In the genomic region with DNA sequence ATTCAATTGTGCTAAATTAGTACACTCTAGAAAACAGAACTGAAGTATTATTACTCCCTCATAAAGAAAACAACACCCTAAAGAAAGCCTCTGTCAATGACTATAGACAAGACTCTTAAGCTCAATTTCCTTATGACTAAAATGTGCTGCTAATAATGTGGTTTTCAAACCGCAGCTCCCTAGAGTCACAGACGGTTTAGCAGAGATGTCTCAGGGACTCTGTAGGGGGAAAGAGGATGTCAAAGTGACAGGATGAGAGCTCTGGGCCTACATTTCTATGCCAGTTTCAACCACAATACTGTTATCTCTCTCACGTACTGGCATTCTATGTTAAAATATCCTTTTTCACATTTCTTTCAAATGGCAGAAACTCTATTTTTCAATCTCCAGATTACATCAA, we compare ENCODE assay signal across 8 cellular contexts. TPM values are rescaled to one million over a fixed set of nuclear protein-coding genes. Genes with fewer than 3 reads are reported as not detected.
DNase-seq lines count a peak whose midpoint lies in the region; ATAC-seq and TF ChIP-seq lines count a peak whose summit lies in the region.

No MANE protein-coding gene starts in this region.

- peaks cover 18% of the 10 kb centered on the region for H3K36me3 Mint-ChIP-seq in activated naive CD4-positive, alpha-beta T cell treated with anti-CD3 and anti-CD28 coated beads for 36 hours (ENCODE audit: low read depth)
- H3K36me3 Mint-ChIP-seq in activated B cell treated with CpG ODN at 0.5 μM for 24 hours (ENCODE audit: low read depth): peaks cover 67% of the 10 kb centered on the region
- peaks cover 46% of the 10 kb centered on the region for H3K36me3 Mint-ChIP-seq in stimulated activated naive CD8-positive, alpha-beta T cell treated with anti-CD3 and anti-CD28 coated beads, Interleukin-15, Interleukin-2, amounts not matched to agents 100 ng/mL and 50 ng/mL, for 24 hours (ENCODE audit: low read depth)

- no peak overlapping the region for H3K27ac Mint-ChIP-seq in activated naive CD4-positive, alpha-beta T cell treated with anti-CD3 and anti-CD28 coated beads for 36 hours
- peak overlapping the region; percentile 24 for H3K27ac Mint-ChIP-seq in activated B cell treated with CpG ODN at 0.5 μM for 24 hours
- H3K27ac Mint-ChIP-seq in stimulated activated naive CD8-positive, alpha-beta T cell treated with anti-CD3 and anti-CD28 coated beads, Interleukin-15, Interleukin-2, amounts not matched to agents 100 ng/mL and 50 ng/mL, for 24 hours: peak overlapping the region; percentile 70

- H3K9me3 Mint-ChIP-seq in activated naive CD4-positive, alpha-beta T cell treated with anti-CD3 and anti-CD28 coated beads for 36 hours: no peaks in the 10 kb centered on the region
- H3K9me3 Mint-ChIP-seq in activated B cell treated with CpG ODN at 0.5 μM for 24 hours: no peaks in the 10 kb centered on the region
- H3K9me3 Mint-ChIP-seq in stimulated activated naive CD8-positive, alpha-beta T cell treated with anti-CD3 and anti-CD28 coated beads, Interleukin-15, Interleukin-2, amounts not matched to agents 100 ng/mL and 50 ng/mL, for 24 hours: no peaks in the 10 kb centered on the region

- peaks cover 40% of the 10 kb centered on the region for H3K4me1 Mint-ChIP-seq in activated naive CD4-positive, alpha-beta T cell treated with anti-CD3 and anti-CD28 coated beads for 36 hours (ENCODE audit: low read depth)
- H3K4me1 Mint-ChIP-seq in activated B cell treated with CpG ODN at 0.5 μM for 24 hours: peaks cover 20% of the 10 kb centered on the region
- H3K4me1 Mint-ChIP-seq in stimulated activated naive CD8-positive, alpha-beta T cell treated with anti-CD3 and anti-CD28 coated beads, Interleukin-15, Interleukin-2, amounts not matched to agents 100 ng/mL and 50 ng/mL, for 24 hours (ENCODE audit: low read depth): peaks cover 34% of the 10 kb centered on the region

- POLR2A ChIA-PET in activated B cell treated with CpG ODN at 0.5 μM for 24 hours (lab: Charles Lee): interaction anchor here (0.8 to 2.0 kb wide), 2 partner anchors 44 to 138 kb away, joined by 3 to 9 read pairs; partner anchors contain the start of genes PDCD10 and SERPINI1

- H3K27me3 ChIP-seq in heart left ventricle (no peaks in the 10 kb centered on the region), right atrium auricular region (no peaks in the 10 kb centered on the region)

- 60 to 93% (median 77%) methylated on average over 3 of the region's 3 CpGs for WGBS in heart left ventricle, 4 donors

- H3K27ac ChIP-seq in heart left ventricle (no peak overlapping the region), right atrium auricular region (no peak overlapping the region)

- no peaks in the 10 kb centered on the region for H3K27me3 Mint-ChIP-seq in activated naive CD4-positive, alpha-beta T cell treated with anti-CD3 and anti-CD28 coated beads for 36 hours (ENCODE audit: low read depth)
- no peaks in the 10 kb centered on the region for H3K27me3 Mint-ChIP-seq in activated B cell treated with CpG ODN at 0.5 μM for 24 hours
- H3K27me3 Mint-ChIP-seq in stimulated activated naive CD8-positive, alpha-beta T cell treated with anti-CD3 and anti-CD28 coated beads, Interleukin-15, Interleukin-2, amounts not matched to agents 100 ng/mL and 50 ng/mL, for 24 hours: no peaks in the 10 kb centered on the region

- CTCF ChIA-PET in activated naive CD4-positive, alpha-beta T cell treated with anti-CD3 and anti-CD28 coated beads for 36 hours (lab: Charles Lee): interaction anchor here (1.1 to 1.5 kb wide), 2 partner anchors 21 to 44 kb away, joined by 4 to 5 read pairs; partner anchors contain the start of gene SERPINI1
- CTCF ChIA-PET in activated B cell treated with CpG ODN at 0.5 μM for 24 hours (lab: Charles Lee): interaction anchor here (1.0 to 1.1 kb wide), 4 partner anchors 16 to 191 kb away, joined by 3 to 6 read pairs (median 3); no protein-coding TSS in a partner anchor

- H3K4me1 ChIP-seq in heart left ventricle (no peaks in the 10 kb centered on the region), right atrium auricular region (no peaks in the 10 kb centered on the region)

- DNase-seq in activated naive CD4-positive, alpha-beta T cell treated with anti-CD3 and anti-CD28 coated beads for 36 hours: peak; percentile 56
- DNase-seq in activated naive CD4-positive, alpha-beta T cell (lab: John Stamatoyannopoulos, UW): no peak
- DNase-seq in activated B cell treated with CpG ODN at 0.5 μM for 24 hours (no peak), heart left ventricle (no peak), right atrium auricular region (ENCODE audit: low spot score) (no peak), NCI-H187 (lab: John Stamatoyannopoulos, UW) (no peak)

- TF ChIP-seq CTCF in activated B cell treated with CpG ODN at 0.5 μM for 24 hours (IDR thresholded peaks at IDR 0.05): no peak
- TF ChIP-seq CTCF in heart left ventricle (IDR thresholded peaks at IDR 0.05): no peak
- no peak for TF ChIP-seq CTCF in right atrium auricular region (IDR thresholded peaks at IDR 0.05)

- ATAC-seq in HG03103 (IDR thresholded peaks at IDR 0.05; ENCODE audit: low read depth, unreplicated experiment) (peak; percentile 100), activated B cell treated with CpG ODN at 0.5 μM for 24 hours (ENCODE audit: low read depth) (peak; percentile 99), heart left ventricle (no peak)

- intact Hi-C loops in activated naive CD4-positive, alpha-beta T cell treated with anti-CD3 and anti-CD28 coated beads for 36 hours (cut with micrococcal nuclease): loop anchor here (1.0 to 2.0 kb wide), 2 partner anchors 44 to 191 kb away; partner anchors contain the start of gene SERPINI1
- intact Hi-C loops in activated B cell treated with CpG ODN at 0.5 μM for 24 hours (cut with micrococcal nuclease) (loop anchor here (1.0 kb wide), 1 partner anchor 43 kb away; the partner anchor contains the start of gene PDCD10), heart left ventricle (cut with DNase I) (no loop called here)

- H3K36me3 ChIP-seq in heart left ventricle (peaks cover 0 to 89% (median 72%) of the 10 kb centered on the region in 9 donors), right atrium auricular region (peaks cover 45% of the 10 kb centered on the region)

- TF ChIP-seq POLR2A in heart left ventricle (IDR thresholded peaks at IDR 0.05): no peak

- no peaks in the 10 kb centered on the region for H3K9me3 ChIP-seq in heart left ventricle
- no peaks in the 10 kb centered on the region for H3K9me3 ChIP-seq in right atrium auricular region

- H3K4me3 Mint-ChIP-seq in activated naive CD4-positive, alpha-beta T cell treated with anti-CD3 and anti-CD28 coated beads for 36 hours: no peak overlapping the region
- peak overlapping the region; percentile 41 for H3K4me3 Mint-ChIP-seq in activated B cell treated with CpG ODN at 0.5 μM for 24 hours
- no peak overlapping the region for H3K4me3 Mint-ChIP-seq in stimulated activated naive CD8-positive, alpha-beta T cell treated with anti-CD3 and anti-CD28 coated beads, Interleukin-15, Interleukin-2, amounts not matched to agents 100 ng/mL and 50 ng/mL, for 24 hours

- H3K4me3 ChIP-seq in heart left ventricle: no peak overlapping the region
- H3K4me3 ChIP-seq in right atrium auricular region: no peak overlapping the region

RNA-seq across cellular contexts. Expression of gene WDR49, which starts 37.6 kb away (rescaled TPM):
- total RNA-seq in activated naive CD4-positive, alpha-beta T cell treated with anti-CD3 and anti-CD28 coated beads for 36 hours: not detected
- total RNA-seq in activated B cell treated with CpG ODN at 0.5 μM for 24 hours (0.49 TPM in 2 replicates), heart left ventricle (1 to 10 TPM in 8 of 9 donors, under 1 TPM in 1; 0.86 to 8.7 (median 1.9) TPM), right atrium auricular region (10 to 100 TPM in 1 of 2 donors, 1 to 10 TPM in 1; 5.5 to 14.8 TPM)
- under 1 TPM; 0.03 to 0.23 TPM for polyA plus RNA-seq in heart left ventricle

RNA-seq across cellular contexts. Expression of gene PDCD10, which starts 43.3 kb away (rescaled TPM):
- total RNA-seq in activated naive CD4-positive, alpha-beta T cell treated with anti-CD3 and anti-CD28 coated beads for 36 hours: 10 to 100 TPM; 46.6 to 55.7 TPM
- total RNA-seq in activated B cell treated with CpG ODN at 0.5 μM for 24 hours: 54.0 and 54.8 TPM in 2 replicates
- 10 to 100 TPM; 32.1 to 53.9 (median 41.1) TPM for total RNA-seq in heart left ventricle
- 10 to 100 TPM; 12.6 to 72.4 TPM for polyA plus RNA-seq in heart left ventricle
- 10 to 100 TPM; 31.8 to 40.5 TPM for total RNA-seq in right atrium auricular region

RNA-seq across cellular contexts. Expression of gene SERPINI1, which starts 44.2 kb away (rescaled TPM):
- under 1 TPM; 0.76 to 0.99 TPM for total RNA-seq in activated naive CD4-positive, alpha-beta T cell treated with anti-CD3 and anti-CD28 coated beads for 36 hours
- 1.8 and 1.9 TPM in 2 replicates for total RNA-seq in activated B cell treated with CpG ODN at 0.5 μM for 24 hours
- 10 to 100 TPM in 5 of 9 donors, 1 to 10 TPM in 4; 5.6 to 18.5 (median 10.9) TPM for total RNA-seq in heart left ventricle
- polyA plus RNA-seq in heart left ventricle: 10 to 100 TPM in 1 of 2 donors, 1 to 10 TPM in 1; 7.9 to 10.7 TPM
- total RNA-seq in right atrium auricular region: 1 to 10 TPM; 2.0 to 3.8 TPM

Comparison
In these comparisons a context has a peak if more than half of its experiments do, and no peak if none do; other contexts are left out.
1. ATAC-seq: peak in HG03103 (single experiment) and activated B cell treated with CpG ODN at 0.5 μM for 24 hours (single experiment); none in heart left ventricle (0 of 4).
2. intact Hi-C loops: an anchor here in activated naive CD4-positive, alpha-beta T cell treated with anti-CD3 and anti-CD28 coated beads for 36 hours (1.0 to 2.0 kb wide) and activated B cell treated with CpG ODN at 0.5 μM for 24 hours (1.0 kb wide); none called in heart left ventricle.